In the genomic region with DNA sequence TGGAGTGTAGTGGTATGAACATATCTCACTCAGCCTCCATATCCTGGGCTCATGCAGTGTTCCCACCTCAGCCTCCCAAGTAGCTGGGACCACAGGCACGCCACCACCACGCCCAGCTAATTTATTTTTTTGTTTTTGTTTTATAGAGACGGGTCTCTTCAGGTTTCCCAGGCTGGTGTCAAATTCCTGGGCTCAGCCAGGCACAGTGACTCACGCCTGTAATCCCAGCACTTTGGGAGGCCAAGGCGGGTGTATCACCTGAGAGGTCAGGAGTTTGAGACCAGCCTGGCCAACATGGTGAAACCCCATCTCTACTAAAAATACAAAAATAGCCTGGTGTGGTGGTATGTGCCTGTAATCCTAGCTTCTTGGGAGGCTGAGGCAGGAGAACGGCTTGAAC, we compare ENCODE assay signal across 1 cellular context.
TF ChIP-seq lines count a peak whose summit lies in the region.

No MANE protein-coding gene starts in this region.

TF ChIP-seq in HEK293, 187 proteins besides CTCF, POLR2A, EP300 and RAD21:
- peak; percentile 49 for TF ChIP-seq KLF1 (tag by site-specific recombination; IDR thresholded peaks at IDR 0.05)
- 0 out of 2 replicates have a peak, but pooled peaks have one; percentile 38 for TF ChIP-seq KLF17 (tag by site-specific recombination; IDR thresholded peaks at IDR 0.05)
- 0 out of 2 replicates have a peak, but pooled peaks have one; percentile 10 for TF ChIP-seq ZNF202 (tag by site-specific recombination; IDR thresholded peaks at IDR 0.05; ENCODE audit: borderline replicate concordance)
- TF ChIP-seq ZNF18 (tag by site-specific recombination; IDR thresholded peaks at IDR 0.05) = 0 out of 2 replicates have a peak, but pooled peaks have one; percentile 37
- TF ChIP-seq, protein P1, sequence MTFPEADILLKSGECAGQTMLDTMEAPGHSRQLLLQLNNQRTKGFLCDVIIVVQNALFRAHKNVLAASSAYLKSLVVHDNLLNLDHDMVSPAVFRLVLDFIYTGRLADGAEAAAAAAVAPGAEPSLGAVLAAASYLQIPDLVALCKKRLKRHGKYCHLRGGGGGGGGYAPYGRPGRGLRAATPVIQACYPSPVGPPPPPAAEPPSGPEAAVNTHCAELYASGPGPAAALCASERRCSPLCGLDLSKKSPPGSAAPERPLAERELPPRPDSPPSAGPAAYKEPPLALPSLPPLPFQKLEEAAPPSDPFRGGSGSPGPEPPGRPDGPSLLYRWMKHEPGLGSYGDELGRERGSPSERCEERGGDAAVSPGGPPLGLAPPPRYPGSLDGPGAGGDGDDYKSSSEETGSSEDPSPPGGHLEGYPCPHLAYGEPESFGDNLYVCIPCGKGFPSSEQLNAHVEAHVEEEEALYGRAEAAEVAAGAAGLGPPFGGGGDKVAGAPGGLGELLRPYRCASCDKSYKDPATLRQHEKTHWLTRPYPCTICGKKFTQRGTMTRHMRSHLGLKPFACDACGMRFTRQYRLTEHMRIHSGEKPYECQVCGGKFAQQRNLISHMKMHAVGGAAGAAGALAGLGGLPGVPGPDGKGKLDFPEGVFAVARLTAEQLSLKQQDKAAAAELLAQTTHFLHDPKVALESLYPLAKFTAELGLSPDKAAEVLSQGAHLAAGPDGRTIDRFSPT (tag by site-specific recombination; IDR thresholded peaks at IDR 0.05) = 0 out of 2 replicates have a peak, but pooled peaks have one; percentile 33
